ENCODE assay signal across 23 cellular contexts in genomic region chr2:235112365-235112764, GRCh38.
DNase-seq lines count a peak whose midpoint lies in the region; ATAC-seq and TF ChIP-seq lines count a peak whose summit lies in the region.
"Had no signal": no experiment of that assay in that cellular context is flagged by ENCODE, and none has a peak within 500 bp of the region (broad histone marks: within the 10 kb centered on the region; RNA-seq: fewer than 3 reads in every experiment).

No MANE protein-coding gene starts in this region.

- no peak overlapping the region for H2BK15ac ChIP-seq in H9 (ENCODE audit: low read depth, low read length)

- no peak overlapping the region for H3K9ac ChIP-seq in H9 (ENCODE audit: extremely low read depth, insufficient read length, low read length)
- H3K9ac ChIP-seq: BLaER1 had no signal

- no peak overlapping the region for H2BK5ac ChIP-seq in H9 (ENCODE audit: insufficient read length, low read length)

- H4K91ac ChIP-seq in H9 (ENCODE audit: insufficient read length, low read depth, low read length): no peak overlapping the region

- no peak overlapping the region for H3K4me2 ChIP-seq in H9 (ENCODE audit: insufficient read depth, insufficient read length, low read length)
- H3K4me2 ChIP-seq: BLaER1 had no signal

- H2BK120ac ChIP-seq in H9 (ENCODE audit: low read depth, low read length, poor library complexity, severe bottlenecking): no peak overlapping the region

- no peak overlapping the region for H4K8ac ChIP-seq in H9 (replicated peaks; ENCODE audit: insufficient read length, low read depth, low read length)

- no peaks in the 10 kb centered on the region for H3K4me1 ChIP-seq in H9 (ENCODE audit: insufficient read depth, low read length)
- H3K4me1 ChIP-seq in HEK293 (ENCODE audit: control insufficient read depth, insufficient read depth, low read length): no peaks in the 10 kb centered on the region
- H3K4me1 ChIP-seq in lung (ENCODE audit: control insufficient read depth in 2 of 2, insufficient read depth in 2 of 2, low read length in 2 of 2): no peaks in the 10 kb centered on the region

- H2BK20ac ChIP-seq in H9 (ENCODE audit: low read depth, low read length, poor library complexity, severe bottlenecking): no peak overlapping the region

- H3K79me1 ChIP-seq in H9 (ENCODE audit: insufficient read depth, low read depth, low read length, poor library complexity, severe bottlenecking): no peaks in the 10 kb centered on the region

- no peaks in the 10 kb centered on the region for H3K79me2 ChIP-seq in H9 (ENCODE audit: insufficient read depth, low read length)

- no peak overlapping the region for H3K56ac ChIP-seq in H9 (ENCODE audit: insufficient read length, low read depth, low read length)

- no peak overlapping the region for H3K14ac ChIP-seq in H9 (ENCODE audit: insufficient read depth, low read length)

- POLR2A ChIA-PET in HEK293 (lab: Yijun Ruan, JAX): interaction anchor here (0.6 kb wide), 1 partner anchor 562 kb away, joined by 3 read pairs; no protein-coding TSS in a partner anchor

- no peak for ATAC-seq in lung (ENCODE audit: insufficient read depth, low FRiP score)
- ATAC-seq: GM12878 had no signal

- H3K18ac ChIP-seq in H9 (ENCODE audit: insufficient read length, low read depth, low read length): no peak overlapping the region

- H4K5ac ChIP-seq in H9 (ENCODE audit: insufficient read length, low read depth, low read length): no peak overlapping the region

- no peak overlapping the region for H2BK12ac ChIP-seq in H9 (ENCODE audit: insufficient read length, low read depth, low read length)

- peak; percentile 4 for DNase-seq in H9
- DNase-seq in lung (ENCODE audit: low spot score): peak; percentile 23
- no peak for DNase-seq in SIG-M5 (lab: John Stamatoyannopoulos, UW)
- no peak for DNase-seq in stimulated activated CD4-positive, alpha-beta T cell treated with anti-CD3 and anti-CD28 coated beads, Interleukin-15, amount 100 ng/mL, for 24 hours
- DNase-seq: 8988T; ACHN; BE2C; C1 segment of cervical spinal cord; CD4-positive, alpha-beta memory T cell; CD4-positive, CD25-positive, alpha-beta regulatory T cell; CD8-positive, alpha-beta memory T cell; COR-L47; DMS 273 treated with DMSO at 0.1 percent for 48 hours; DMS153; DMS53; DMS79; DND-41; EL; GDM1 had no signal

- peaks cover 3% of the 10 kb centered on the region for H4K20me1 ChIP-seq in H9 (ENCODE audit: control insufficient read depth, insufficient read depth, insufficient read length)
- H4K20me1 ChIP-seq: BLaER1 had no signal

- H3K36me3 ChIP-seq in HEK293 (ENCODE audit: control insufficient read depth in 2 of 2, insufficient read depth in 1 of 2, low read length in 2 of 2): no peaks in the 10 kb centered on the region
- no peaks in the 10 kb centered on the region for H3K36me3 ChIP-seq in lung (ENCODE audit: control insufficient read depth in 2 of 2, insufficient read depth in 2 of 2, low read length in 2 of 2)
- H3K36me3 ChIP-seq: BE2C, BLaER1 had no signal

- H3K4me1 Mint-ChIP-seq in H9: peaks cover 7 to 14% of the 10 kb centered on the region in 2 experiments; a peak in 3 of 4 replicates
- H3K4me1 Mint-ChIP-seq: CD14-positive monocyte; CD4-positive, CD25-positive, alpha-beta regulatory T cell; CD8-positive, alpha-beta memory T cell had no signal

- H3K4ac ChIP-seq in H9 (ENCODE audit: low read depth, low read length): no peak overlapping the region

- no peak overlapping the region for H3T11ph ChIP-seq in H9 (ENCODE audit: low read length)

- no peaks in the 10 kb centered on the region for H3K9me3 ChIP-seq in H9 (ENCODE audit: control insufficient read depth, low read depth, low read length)
- no peaks in the 10 kb centered on the region for H3K9me3 ChIP-seq in HEK293 (ENCODE audit: control insufficient read depth, insufficient read depth, low read depth, low read length)
- H3K9me3 ChIP-seq in lung (ENCODE audit: control insufficient read depth in 2 of 2, insufficient read depth in 1 of 2, low read length in 1 of 2): no peaks in the 10 kb centered on the region
- H3K9me3 ChIP-seq: BE2C, BLaER1 had no signal

- no peaks in the 10 kb centered on the region; a peak in 1 of 5 replicates for H3K9me3 Mint-ChIP-seq in H9
- H3K9me3 Mint-ChIP-seq: CD14-positive monocyte; CD4-positive, alpha-beta memory T cell; CD8-positive, alpha-beta memory T cell had no signal

- no peak overlapping the region for H3K4me3 ChIP-seq in HEK293 (ENCODE audit: low read depth, low read length)
- no peak overlapping the region for H3K4me3 ChIP-seq in lung
- H3K4me3 ChIP-seq: BLaER1, GM12878 had no signal

- no peak overlapping the region for H3K23ac ChIP-seq in H9 (ENCODE audit: insufficient read length, low read depth, low read length)

- H3K27ac ChIP-seq in H9 (ENCODE audit: insufficient read length, low read depth, low read length) (no peak overlapping the region), HEK293 (ENCODE audit: extremely low read depth, low read depth, low read length) (no peak overlapping the region), lung (ENCODE audit: low read depth in 1 of 2, low read length in 1 of 2) (no peak overlapping the region)
- H3K27ac ChIP-seq: BLaER1 had no signal

- H3K4me3 Mint-ChIP-seq in H9: no peak overlapping the region
- H3K4me3 Mint-ChIP-seq: CD4-positive, alpha-beta memory T cell; CD4-positive, CD25-positive, alpha-beta regulatory T cell; CD8-positive, alpha-beta memory T cell had no signal

- peaks cover 16% of the 10 kb centered on the region for H3K27me3 Mint-ChIP-seq in H9 (ENCODE audit: low read depth)

- no CpG with 5 or more reads among the region's 4 CpGs for WGBS in H9 (ENCODE audit: extremely low coverage, insufficient read length, low lambda C conversion rate)
- 77 to 93% methylated on average over 4 of the region's 4 CpGs for WGBS in lung, 2 donors

- no peak overlapping the region for H2AK5ac ChIP-seq in H9 (ENCODE audit: insufficient read length, low read length)

- no peak overlapping the region for H2AFZ ChIP-seq in H9 (ENCODE audit: low read length)

- H3K27me3 ChIP-seq in H9 (ENCODE audit: insufficient read depth, low read length): no peaks in the 10 kb centered on the region
- no peaks in the 10 kb centered on the region for H3K27me3 ChIP-seq in lung (ENCODE audit: control insufficient read depth, insufficient read depth)
- H3K27me3 ChIP-seq: BE2C, BLaER1 had no signal

- no peak overlapping the region for H3K27ac Mint-ChIP-seq in H9
- H3K27ac Mint-ChIP-seq: CD14-positive monocyte; CD4-positive, alpha-beta memory T cell; CD4-positive, CD25-positive, alpha-beta regulatory T cell; CD8-positive, alpha-beta memory T cell had no signal

- CTCF ChIA-PET in HEK293 (lab: Yijun Ruan, JAX): interaction anchor here (0.7 to 2.2 kb wide), 4 partner anchors 155 to 567 kb away, joined by 3 to 10 read pairs (median 3); no protein-coding TSS in a partner anchor

- TF ChIP-seq CTCF in H9 (conservative IDR thresholded peaks at IDR 0.05): no peak
- TF ChIP-seq CTCF in HEK293 (tag by site-specific recombination; IDR thresholded peaks at IDR 0.05): no peak
- TF ChIP-seq CTCF in lung (IDR thresholded peaks at IDR 0.05; ENCODE audit: control extremely low read depth, extremely low read depth): no peak

- H3K36me3 Mint-ChIP-seq in H9 (ENCODE audit: insufficient read depth in 1 of 3, low read depth in 3 of 3): no peaks in the 10 kb centered on the region
- H3K36me3 Mint-ChIP-seq: CD14-positive monocyte; CD4-positive, alpha-beta memory T cell; CD4-positive, CD25-positive, alpha-beta regulatory T cell had no signal

- no peaks in the 10 kb centered on the region for H3K23me2 ChIP-seq in H9 (ENCODE audit: insufficient read length, low read depth, low read length, poor library complexity, severe bottlenecking)

TF ChIP-seq in HEK293, 187 proteins besides CTCF, POLR2A, EP300 and RAD21:
- peak; percentile 94 for TF ChIP-seq ZNF10 (tag by site-specific recombination; IDR thresholded peaks at IDR 0.05)
- TF ChIP-seq BCL11A (tag by site-specific recombination; IDR thresholded peaks at IDR 0.05; ENCODE audit: low read depth): no peak
- TF ChIP-seq ZBTB17 (tag by site-specific recombination; IDR thresholded peaks at IDR 0.05): no peak

Comparison
In these comparisons a context has a peak if more than half of its experiments do, and no peak if none do; other contexts are left out.
1. DNase-seq: peak in H9 (single experiment) and lung (single experiment); none in SIG-M5 (single experiment) and stimulated activated CD4-positive, alpha-beta T cell treated with anti-CD3 and anti-CD28 coated beads, Interleukin-15, amount 100 ng/mL, for 24 hours (single experiment).